ENCODE assay signal across 1 cellular context in genomic region chr3:4466783-4467521, GRCh38.
A peak's percentile ranks its signal among the peaks of the same experiment; 100 is the strongest.
TF ChIP-seq lines count a peak whose summit lies in the region.

SUMF1 (minus strand) TSS chr3:4467269; CDS start chr3:4467245, 24 bp downstream.

TF ChIP-seq in WTC11, 78 proteins besides CTCF, POLR2A, EP300 and RAD21 (continued from another document and continues in another):
- TF ChIP-seq FOXP4 (CRISPR knock-in tag; IDR thresholded peaks at IDR 0.05) (peak; percentile 80), CREM (CRISPR knock-in tag; IDR thresholded peaks at IDR 0.05) (peak; percentile 79), TEAD1 (CRISPR knock-in tag; IDR thresholded peaks at IDR 0.05) (peak; percentile 71; the same call in 1 of the 2 replicates), TCF7 (CRISPR knock-in tag; IDR thresholded peaks at IDR 0.05; ENCODE audit: low read depth) (no peak), MYBL2 (CRISPR knock-in tag; IDR thresholded peaks at IDR 0.05) (peak; percentile 78), ZNF512 (CRISPR knock-in tag; IDR thresholded peaks at IDR 0.05; ENCODE audit: borderline replicate concordance) (no peak), SOX15 (CRISPR knock-in tag; IDR thresholded peaks at IDR 0.05) (no peak), NR3C1 (CRISPR knock-in tag; conservative IDR thresholded peaks at IDR 0.05; ENCODE audit: low read depth) (no peak), HMGA2 (CRISPR knock-in tag; IDR thresholded peaks at IDR 0.05) (no peak), ARID4B (CRISPR knock-in tag; IDR thresholded peaks at IDR 0.05; ENCODE audit: borderline replicate concordance) (peak; percentile 80), ZNF138 (CRISPR knock-in tag; conservative IDR thresholded peaks at IDR 0.05) (no peak), ETV6 (CRISPR knock-in tag; IDR thresholded peaks at IDR 0.05) (peak; percentile 75), NFE2L1 (CRISPR knock-in tag; IDR thresholded peaks at IDR 0.05) (peak; percentile 37; the same call in 1 of the 2 replicates), PRDM15 (CRISPR knock-in tag; IDR thresholded peaks at IDR 0.05) (no peak), ZBTB21 (CRISPR knock-in tag; IDR thresholded peaks at IDR 0.05; ENCODE audit: borderline replicate concordance) (no peak), STAT6 (CRISPR knock-in tag; conservative IDR thresholded peaks at IDR 0.05; ENCODE audit: low read depth) (no peak), GABPB1 (CRISPR knock-in tag; IDR thresholded peaks at IDR 0.05) (0 out of 2 replicates have a peak, but pooled peaks have one; percentile 49), ERG (CRISPR knock-in tag; IDR thresholded peaks at IDR 0.05) (no peak), RELA (CRISPR knock-in tag; IDR thresholded peaks at IDR 0.05; ENCODE audit: borderline replicate concordance) (0 out of 2 replicates have a peak, but pooled peaks have one; percentile 30), MLX (CRISPR knock-in tag; IDR thresholded peaks at IDR 0.05) (0 out of 2 replicates have a peak, but pooled peaks have one; percentile 39), OVOL2 (CRISPR knock-in tag; IDR thresholded peaks at IDR 0.05; ENCODE audit: borderline replicate concordance) (no peak), ESRRA (CRISPR knock-in tag; IDR thresholded peaks at IDR 0.05; ENCODE audit: borderline replicate concordance) (peak; percentile 58; the same call in 1 of the 2 replicates), NFATC4 (CRISPR knock-in tag; IDR thresholded peaks at IDR 0.05) (no peak), ZNF416 (CRISPR knock-in tag; IDR thresholded peaks at IDR 0.05) (no peak), ZBTB43 (CRISPR knock-in tag; IDR thresholded peaks at IDR 0.05) (0 out of 2 replicates have a peak, but pooled peaks have one; percentile 71), EMX1 (CRISPR knock-in tag; IDR thresholded peaks at IDR 0.05) (no peak), ZNF281 (CRISPR knock-in tag; IDR thresholded peaks at IDR 0.05) (no peak), USF2 (CRISPR knock-in tag; IDR thresholded peaks at IDR 0.05) (peak; percentile 100), TP53 (CRISPR knock-in tag; IDR thresholded peaks at IDR 0.05) (no peak), E2F4 (CRISPR knock-in tag; IDR thresholded peaks at IDR 0.05; ENCODE audit: borderline replicate concordance, low read depth) (0 out of 2 replicates have a peak, but pooled peaks have one; percentile 34), ZNF121 (CRISPR knock-in tag; IDR thresholded peaks at IDR 0.05) (no peak), ATF1 (CRISPR knock-in tag; IDR thresholded peaks at IDR 0.05) (no peak), SMAD4 (CRISPR knock-in tag; IDR thresholded peaks at IDR 0.05) (no peak)
